8 cellular contexts compared by ENCODE assay signal in genomic region chr18:79951545-79952456, GRCh38. TPM values are rescaled to one million over a fixed set of nuclear protein-coding genes. Genes with fewer than 3 reads are reported as not detected.
A peak's percentile ranks its signal among the peaks of the same experiment; 100 is the strongest.
DNase-seq lines count a peak whose midpoint lies in the region; ATAC-seq and TF ChIP-seq lines count a peak whose summit lies in the region.

Gene SLC66A2 (minus strand): TSS chr18:79951653. CDS start chr18:79950926, 727 bp downstream.

- WGBS in esophagus muscularis mucosa: 0% methylated on average over 13 of the region's 127 CpGs

- no peak for TF ChIP-seq EP300 in esophagus muscularis mucosa (IDR thresholded peaks at IDR 0.05)

- peaks cover 11% of the 10 kb centered on the region; the same call in 1 of the 2 replicates for H3K4me1 ChIP-seq in PC-9 (replicated peaks; ENCODE audit: insufficient read depth)
- peaks cover 38 to 55% (median 45%) of the 10 kb centered on the region in 4 donors for H3K4me1 ChIP-seq in esophagus muscularis mucosa

- H3K9me3 Mint-ChIP-seq in CD4-positive, alpha-beta T cell: no peaks in the 10 kb centered on the region
- H3K9me3 Mint-ChIP-seq in activated T-cell treated with anti-CD3 and anti-CD28 coated beads, Interleukin-2, amount 50 U/mL, for 24 hours: no peaks in the 10 kb centered on the region

- BruUV-seq in PC-9 (replicated peaks; lab: Mats Ljungman, UMichigan): no TSS peak

- peaks cover 12% of the 10 kb centered on the region for H3K36me3 Mint-ChIP-seq in CD4-positive, alpha-beta T cell (ENCODE audit: low read depth)
- H3K36me3 Mint-ChIP-seq in activated T-cell treated with anti-CD3 and anti-CD28 coated beads, Interleukin-2, amount 50 U/mL, for 24 hours (ENCODE audit: low read depth): peaks cover 24% of the 10 kb centered on the region

- H3K36me3 ChIP-seq in PC-9 (ENCODE audit: low read depth) (no peaks in the 10 kb centered on the region), esophagus muscularis mucosa (peaks cover 0 to 12% (median 2%) of the 10 kb centered on the region in 4 donors)

- H3K27me3 Mint-ChIP-seq in CD4-positive, alpha-beta T cell: no peaks in the 10 kb centered on the region
- no peaks in the 10 kb centered on the region for H3K27me3 Mint-ChIP-seq in activated T-cell treated with anti-CD3 and anti-CD28 coated beads, Interleukin-2, amount 50 U/mL, for 24 hours

- peak; percentile 91 for ATAC-seq in CD4-positive, alpha-beta T cell (ENCODE audit: poor library complexity)
- ATAC-seq in GM19438 (IDR thresholded peaks at IDR 0.05; ENCODE audit: low read depth, unreplicated experiment): peak; percentile 67

- CTCF ChIA-PET in CD4-positive, alpha-beta T cell (lab: Charles Lee): interaction anchor here (1.0 to 1.3 kb wide), 4 partner anchors 13 to 36 kb away, joined by 3 to 8 read pairs (median 3); no protein-coding TSS in a partner anchor
- CTCF ChIA-PET in PC-9 (lab: Charles Lee): no interaction called here

- peaks cover 26% of the 10 kb centered on the region; the same call in 1 of the 2 replicates for H3K79me2 ChIP-seq in PC-9 (ENCODE audit: low read depth)

- peak within 1 kb of the TSS; percentile 80 for H3K27ac Mint-ChIP-seq in CD4-positive, alpha-beta T cell
- H3K27ac Mint-ChIP-seq in activated T-cell treated with anti-CD3 and anti-CD28 coated beads, Interleukin-2, amount 50 U/mL, for 24 hours: peak within 1 kb of the TSS; percentile 60

- H2AFZ ChIP-seq in PC-9: peak within 1 kb of the TSS; percentile 87; the same call in 1 of the 2 replicates

- DNase-seq in CD4-positive, alpha-beta T cell: peak; percentile 86 to 99 (median 96)
- DNase-seq in HL-60 (ENCODE audit: low read depth in 1 of 2, low spot score in 1 of 2) (peak; percentile 85 to 94), PC-9 (peak; percentile 52 to 82), esophagus muscularis mucosa (ENCODE audit: extremely low spot score) (peak; percentile 97), myocyte (ENCODE audit: low read depth) (peak; percentile 90)
- DNase-seq in activated T-cell treated with anti-CD3 and anti-CD28 coated beads, Interleukin-2, amount 50 U/mL, for 24 hours: peak; percentile 98
- DNase-seq in stimulated activated CD8-positive, alpha-beta memory T cell treated with anti-CD3 and anti-CD28 coated beads, Interleukin-7, amount 100 ng/mL, for 48 hours (ENCODE audit: extremely low read depth in 1 of 2, low read depth in 1 of 2): peak; percentile 81 to 84

- peak within 1 kb of the TSS; percentile 92 for H3K4me3 ChIP-seq in HL-60 (replicated peaks; ENCODE audit: insufficient read depth, low read length)
- peak within 1 kb of the TSS; percentile 69 for H3K4me3 ChIP-seq in PC-9
- H3K4me3 ChIP-seq in esophagus muscularis mucosa: peak within 1 kb of the TSS; percentile 78 to 99 (median 98)

- POLR2A ChIA-PET in CD4-positive, alpha-beta T cell (lab: Charles Lee): interaction anchor here (0.7 to 4.2 kb wide), 9 partner anchors 8 to 883 kb away, joined by 3 to 27 read pairs (median 6); partner anchors contain the start of genes ADNP2, ATP9B, HSBP1L1 and RBFA
- POLR2A ChIA-PET in PC-9 (lab: Charles Lee; ENCODE audit: unreplicated experiment): interaction anchor here (0.7 kb wide), 1 partner anchor 10 kb away, joined by 25 read pairs; no protein-coding TSS in a partner anchor

- peaks cover 9% of the 10 kb centered on the region for H3F3A ChIP-seq in PC-9 (ENCODE audit: insufficient read depth, low read depth)

- TF ChIP-seq POLR2A in esophagus muscularis mucosa (IDR thresholded peaks at IDR 0.05; ENCODE audit: low read depth): no peak

- no peaks in the 10 kb centered on the region for H3K9me2 ChIP-seq in PC-9 (ENCODE audit: insufficient read depth)

- intact Hi-C loops in CD4-positive, alpha-beta T cell (cut with DNase I, micrococcal nuclease): loop anchor here (1.0 to 10.0 kb wide), 7 partner anchors 13 to 887 kb away; partner anchors contain the start of genes CTDP1 (in 2 of the 2), TXNL4A (in 2 of the 2), ATP9B (in 1 of the 2) and HSBP1L1 (in 1 of the 2)
- intact Hi-C loops in PC-9 (cut with micrococcal nuclease; ENCODE audit: unreplicated experiment): no loop called here
- intact Hi-C loops in esophagus muscularis mucosa (cut with DNase I): loop anchor here (2.0 to 5.0 kb wide), 2 partner anchors 36 to 83 kb away; partner anchors contain the start of genes RBFA and TXNL4A

- peak within 1 kb of the TSS; percentile 92 for H3K4me2 ChIP-seq in PC-9

- no peak for TF ChIP-seq CTCF in CD4-positive, alpha-beta T cell (IDR thresholded peaks at IDR 0.05)
- TF ChIP-seq CTCF in HL-60 (IDR thresholded peaks at IDR 0.05; ENCODE audit: insufficient read depth, low read length): no peak
- TF ChIP-seq CTCF in PC-9 (conservative IDR thresholded peaks at IDR 0.05): no peak
- peak in 1 of 3 experiments; percentile 8 for TF ChIP-seq CTCF in esophagus muscularis mucosa (IDR thresholded peaks at IDR 0.05)

- peak within 1 kb of the TSS; percentile 87 for H3K4me3 Mint-ChIP-seq in CD4-positive, alpha-beta T cell
- H3K4me3 Mint-ChIP-seq in activated T-cell treated with anti-CD3 and anti-CD28 coated beads, Interleukin-2, amount 50 U/mL, for 24 hours: peak within 1 kb of the TSS; percentile 83

- H3K4me1 Mint-ChIP-seq in CD4-positive, alpha-beta T cell (ENCODE audit: low read depth): peaks cover 29% of the 10 kb centered on the region
- peaks cover 38% of the 10 kb centered on the region for H3K4me1 Mint-ChIP-seq in activated T-cell treated with anti-CD3 and anti-CD28 coated beads, Interleukin-2, amount 50 U/mL, for 24 hours (ENCODE audit: low read depth)

- H4K20me1 ChIP-seq in PC-9 (ENCODE audit: insufficient read depth): 0 out of 2 replicates have a peak, but pooled peaks cover 6% of the 10 kb centered on the region

- peak within 1 kb of the TSS; percentile 35 for H3K27ac ChIP-seq in CD4-positive, alpha-beta T cell (ENCODE audit: low read depth, low read length)
- H3K27ac ChIP-seq in HL-60 (replicated peaks) (peak within 1 kb of the TSS; percentile 79), PC-9 (no peak within 1 kb of the TSS), esophagus muscularis mucosa (replicated peaks in 1 of 4) (peak within 1 kb of the TSS; percentile 84 to 90 (median 89))

- H3K9me3 ChIP-seq in CD4-positive, alpha-beta T cell (ENCODE audit: control insufficient read depth, low read length): no peaks in the 10 kb centered on the region
- H3K9me3 ChIP-seq in PC-9 (ENCODE audit: insufficient read depth, low read depth) (no peaks in the 10 kb centered on the region), esophagus muscularis mucosa (no peaks in the 10 kb centered on the region)

- H3K27me3 ChIP-seq in CD4-positive, alpha-beta T cell (ENCODE audit: control insufficient read depth, insufficient read depth, low read length): no peaks in the 10 kb centered on the region
- H3K27me3 ChIP-seq in HL-60 (ENCODE audit: insufficient read depth, poor library complexity, severe bottlenecking) (no peaks in the 10 kb centered on the region), PC-9 (ENCODE audit: insufficient read depth, low read depth) (no peaks in the 10 kb centered on the region), esophagus muscularis mucosa (no peaks in the 10 kb centered on the region)

RNA-seq across cellular contexts. Expression of gene SLC66A2, which starts in this region (rescaled TPM):
- 10 to 100 TPM; 44.5 to 44.8 TPM for total RNA-seq in CD4-positive, alpha-beta T cell
- total RNA-seq in PC-9 (2021): 24.3 and 28.0 TPM in 2 replicates
- total RNA-seq in esophagus muscularis mucosa: 10 to 100 TPM; 27.0 to 46.4 (median 41.5) TPM
- total RNA-seq in myocyte: 51.4 and 65.1 TPM in 2 replicates
- 39.4 TPM for polyA plus RNA-seq in myocyte (2012)
